In the genomic region with DNA sequence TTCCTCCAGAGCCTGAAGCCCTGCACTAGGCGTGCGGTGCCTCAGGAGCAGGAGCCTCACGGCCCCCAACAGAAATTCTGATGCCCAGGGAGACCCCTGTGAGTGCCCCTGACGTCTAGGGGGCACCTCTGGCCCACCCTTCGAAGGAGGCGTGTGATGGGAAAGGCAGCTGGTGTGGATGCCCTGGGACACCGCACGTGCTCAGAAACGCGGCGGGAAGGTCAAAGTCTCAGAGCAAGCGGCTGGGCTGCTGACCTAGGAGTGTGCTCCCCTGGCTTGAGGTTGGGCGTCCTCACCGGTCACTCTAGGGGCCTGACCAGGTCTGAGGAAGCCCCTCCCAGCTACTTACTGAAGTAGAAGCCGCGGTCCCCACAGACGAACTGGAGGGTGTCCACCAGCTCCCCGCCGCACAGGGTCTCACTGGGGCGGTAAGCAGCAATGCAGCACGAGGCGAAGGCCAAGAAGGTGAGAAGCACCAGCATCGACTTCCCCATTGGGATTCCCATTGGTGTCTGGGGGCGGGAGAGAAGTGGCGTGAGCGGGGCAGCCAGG, we compare ENCODE assay signal across 22 cellular contexts. TPM values are rescaled to one million over a fixed set of nuclear protein-coding genes. Genes with fewer than 3 reads are reported as not detected.
A peak's percentile ranks its signal among the peaks of the same experiment; 100 is the strongest.
DNase-seq lines count a peak whose midpoint lies in the region; ATAC-seq and TF ChIP-seq lines count a peak whose summit lies in the region.
"Had no signal": no experiment of that assay in that cellular context is flagged by ENCODE, and none has a peak within 500 bp of the region (broad histone marks: within the 10 kb centered on the region; RNA-seq: fewer than 3 reads in every experiment).

No MANE protein-coding gene starts in this region.

- no peaks in the 10 kb centered on the region for H3K27me3 ChIP-seq in right lobe of liver

- intact Hi-C loops in activated CD4-positive, alpha-beta T cell treated with anti-CD3 and anti-CD28 coated beads for 36 hours (cut with DNase I, micrococcal nuclease), result no loop called here
- intact Hi-C loops in right lobe of liver (cut with DNase I), result no loop called here

- peak overlapping the region; percentile 24 for H3K4me3 ChIP-seq in choroid plexus epithelial cell (ENCODE audit: low read depth, low read length)
- H3K4me3 ChIP-seq in right lobe of liver, result no peak overlapping the region
- peak overlapping the region; percentile 44 for H3K4me3 ChIP-seq in skeletal muscle cell (ENCODE audit: low read depth, low read length)
- H3K4me3 ChIP-seq: BLaER1, GM12878 had no signal

- no peaks in the 10 kb centered on the region for H3K9me3 ChIP-seq in right lobe of liver
- H3K9me3 ChIP-seq: BLaER1 had no signal

- H3K4me1 Mint-ChIP-seq in activated CD4-positive, alpha-beta T cell treated with anti-CD3 and anti-CD28 coated beads for 36 hours, result peaks cover 7% of the 10 kb centered on the region

- CTCF ChIA-PET in activated CD4-positive, alpha-beta T cell treated with anti-CD3 and anti-CD28 coated beads for 36 hours (lab: Charles Lee), result interaction anchor here (0.7 to 2.6 kb wide), 2 partner anchors 16 to 495 kb away, joined by 3 to 15 read pairs; no protein-coding TSS in a partner anchor

- DNase-seq in activated CD4-positive, alpha-beta T cell treated with anti-CD3 and anti-CD28 coated beads for 36 hours, result peak; percentile 2
- DNase-seq in activated CD4-positive, alpha-beta T cell treated with anti-CD3 and anti-CD28 coated beads for 4 hours, result no peak
- DNase-seq in choroid plexus epithelial cell (ENCODE audit: low read depth) (no peak), right lobe of liver (peak; percentile 18 to 74 (median 39)), skeletal muscle cell (ENCODE audit: low read depth) (no peak), AML-193 (lab: John Stamatoyannopoulos, UW) (no peak)
- DNase-seq: CD8-positive, alpha-beta T cell; GDM1; GOT3; KG1; NCI-H146; NCI-H2081; NCI-H748 treated with DMSO at 0.1 percent for 48 hours; OCI-M1 had no signal

- no peak for TF ChIP-seq POLR2A in right lobe of liver (IDR thresholded peaks at IDR 0.05)

- ATAC-seq in activated CD4-positive, alpha-beta T cell treated with anti-CD3 and anti-CD28 coated beads for 36 hours, result no peak
- ATAC-seq in right lobe of liver, result peak in 3 of 4 donors; percentile 20 to 41 (median 34)
- ATAC-seq in GM19452 (IDR thresholded peaks at IDR 0.05; ENCODE audit: unreplicated experiment), result no peak
- ATAC-seq in HG02623 (IDR thresholded peaks at IDR 0.05; ENCODE audit: unreplicated experiment), result no peak
- ATAC-seq: CD8-positive, alpha-beta T cell; GM12878 had no signal

- H3K9me3 Mint-ChIP-seq in activated CD4-positive, alpha-beta T cell treated with anti-CD3 and anti-CD28 coated beads for 36 hours (ENCODE audit: low read depth), result peaks cover 4% of the 10 kb centered on the region
- H3K9me3 Mint-ChIP-seq: CD8-positive, alpha-beta T cell had no signal

- H3K4me3 Mint-ChIP-seq in activated CD4-positive, alpha-beta T cell treated with anti-CD3 and anti-CD28 coated beads for 36 hours, result no peak overlapping the region
- H3K4me3 Mint-ChIP-seq: CD8-positive, alpha-beta T cell had no signal

- no peak overlapping the region for H3K27ac ChIP-seq in right lobe of liver
- H3K27ac ChIP-seq: 22Rv1, BLaER1 had no signal

- H3K27ac Mint-ChIP-seq in activated CD4-positive, alpha-beta T cell treated with anti-CD3 and anti-CD28 coated beads for 36 hours, result no peak overlapping the region
- H3K27ac Mint-ChIP-seq: CD8-positive, alpha-beta T cell had no signal

- peaks cover 0 to 30% (median 14%) of the 10 kb centered on the region in 4 donors for H3K36me3 ChIP-seq in right lobe of liver
- H3K36me3 ChIP-seq: BLaER1 had no signal

- H3K27me3 Mint-ChIP-seq in activated CD4-positive, alpha-beta T cell treated with anti-CD3 and anti-CD28 coated beads for 36 hours, result peaks cover 51% of the 10 kb centered on the region

- peaks cover 0 to 35% (median 5%) of the 10 kb centered on the region in 4 donors for H3K4me1 ChIP-seq in right lobe of liver

- WGBS in right lobe of liver (ENCODE audit: insufficient coverage, low coverage, low lambda C conversion rate, missing lambda C conversion rate), result 21% methylated on average over 5 of the region's 26 CpGs

- POLR2A ChIA-PET in activated CD4-positive, alpha-beta T cell treated with anti-CD3 and anti-CD28 coated beads for 36 hours (lab: Charles Lee), result no interaction called here

- H3K36me3 Mint-ChIP-seq in activated CD4-positive, alpha-beta T cell treated with anti-CD3 and anti-CD28 coated beads for 36 hours (ENCODE audit: low read depth), result no peaks in the 10 kb centered on the region
- H3K36me3 Mint-ChIP-seq: CD8-positive, alpha-beta T cell had no signal

- no peak for TF ChIP-seq CTCF in choroid plexus epithelial cell (conservative IDR thresholded peaks at IDR 0.05; ENCODE audit: low read depth, low read length)
- TF ChIP-seq CTCF in right lobe of liver (IDR thresholded peaks at IDR 0.05), result no peak

RNA-seq across cellular contexts. Expression of gene IGF2, which starts 4.1 kb away (rescaled TPM):
- 1 to 10 TPM; 8.6 to 9.2 TPM for total RNA-seq in activated CD4-positive, alpha-beta T cell treated with anti-CD3 and anti-CD28 coated beads for 36 hours
- total RNA-seq in right lobe of liver, result 100 to 1,000 TPM in 5 of 6 experiments, 10 to 100 TPM in 1; 86.6 to 289 (median 177) TPM
- total RNA-seq: CD8-positive, alpha-beta T cell; RPMI7951 had no signal

RNA-seq across cellular contexts. Expression of gene INS, which starts 25.9 kb away (rescaled TPM):
- total RNA-seq in activated CD4-positive, alpha-beta T cell treated with anti-CD3 and anti-CD28 coated beads for 36 hours, result not detected
- total RNA-seq in right lobe of liver, result not detected
- total RNA-seq: CD8-positive, alpha-beta T cell; GM12878; M059J; NCI-H460; RPMI7951 had no signal

RNA-seq across cellular contexts. Expression of gene TH, which starts 36.5 kb away (rescaled TPM):
- not detected for total RNA-seq in activated CD4-positive, alpha-beta T cell treated with anti-CD3 and anti-CD28 coated beads for 36 hours
- total RNA-seq in right lobe of liver, result under 1 TPM in 2 of 6 experiments, not detected in 4; 0.51 to 0.64 TPM
- total RNA-seq: CD8-positive, alpha-beta T cell; GM12878; NCI-H460 had no signal

Comparison
In these comparisons a context has a peak if more than half of its experiments do, and no peak if none do; other contexts are left out.
1. DNase-seq: peak in activated CD4-positive, alpha-beta T cell treated with anti-CD3 and anti-CD28 coated beads for 36 hours (single experiment) and right lobe of liver (3 of 3); none in activated CD4-positive, alpha-beta T cell treated with anti-CD3 and anti-CD28 coated beads for 4 hours (0 of 2), choroid plexus epithelial cell (single experiment), skeletal muscle cell (single experiment) and AML-193 (0 of 2).
2. ATAC-seq: peak in right lobe of liver (3 of 4); none in activated CD4-positive, alpha-beta T cell treated with anti-CD3 and anti-CD28 coated beads for 36 hours (single experiment), GM19452 (single experiment) and HG02623 (single experiment).
3. H3K4me3 ChIP-seq: peak in choroid plexus epithelial cell (single experiment) and skeletal muscle cell (single experiment); none in right lobe of liver (0 of 3).
4. RNA of gene IGF2, which starts 4.1 kb away (total RNA-seq): 86.6 to 289 TPM in right lobe of liver; 8.6 to 9.2 TPM in activated CD4-positive, alpha-beta T cell treated with anti-CD3 and anti-CD28 coated beads for 36 hours; every median in the first group is over 4 times any median in the second.